Comparison of ENCODE assay signal across 1 cellular context in the genomic region with DNA sequence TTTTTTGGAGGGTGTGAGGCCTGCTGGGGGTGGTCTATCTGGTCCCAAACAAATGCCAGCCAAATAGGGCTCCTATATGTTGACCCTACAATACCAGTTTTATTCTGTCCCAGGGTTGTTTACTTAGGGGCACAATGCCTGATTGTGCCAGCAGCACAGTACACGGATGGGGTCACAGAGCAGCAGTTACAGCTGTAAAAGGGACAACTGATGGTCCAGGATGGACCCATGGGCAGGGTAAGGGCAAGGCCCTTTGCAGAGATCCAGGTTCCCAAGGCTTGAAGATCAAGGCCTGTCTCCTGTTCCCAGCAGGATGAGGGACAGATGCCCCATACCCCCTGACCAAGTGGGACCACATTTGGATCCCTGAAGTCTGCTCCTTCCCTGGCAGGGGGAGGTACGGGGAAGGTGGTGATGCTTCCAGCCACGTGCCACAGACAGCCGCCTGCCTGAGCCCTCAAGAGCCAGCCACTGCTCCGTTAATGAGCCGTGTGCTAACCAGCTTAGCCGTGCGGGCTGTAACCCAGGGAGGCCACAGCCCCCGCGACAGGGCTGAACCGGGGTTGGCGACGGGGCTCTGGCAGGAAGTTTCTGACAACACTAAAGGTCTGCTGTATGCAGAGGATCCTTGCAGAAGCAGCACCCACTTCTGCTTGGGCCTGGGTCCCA.
TF ChIP-seq lines count a peak whose summit lies in the region.

No MANE protein-coding gene starts in this region.

TF ChIP-seq in IMR-90, 13 proteins besides CTCF, POLR2A, EP300 and RAD21:
- TF ChIP-seq MXI1 (IDR thresholded peaks at IDR 0.05; ENCODE audit: borderline replicate concordance, low read depth, low read length) (no peak), MAZ (IDR thresholded peaks at IDR 0.05; ENCODE audit: borderline replicate concordance, low read depth, low read length) (no peak), FOS (IDR thresholded peaks at IDR 0.05; ENCODE audit: low read depth, low read length) (no peak), CHD1 (IDR thresholded peaks at IDR 0.05; ENCODE audit: low read depth, low read length) (no peak), SMC3 (IDR thresholded peaks at IDR 0.05; ENCODE audit: low read depth, low read length) (no peak)
